ENCODE assay signal across 17 cellular contexts in the genomic region with DNA sequence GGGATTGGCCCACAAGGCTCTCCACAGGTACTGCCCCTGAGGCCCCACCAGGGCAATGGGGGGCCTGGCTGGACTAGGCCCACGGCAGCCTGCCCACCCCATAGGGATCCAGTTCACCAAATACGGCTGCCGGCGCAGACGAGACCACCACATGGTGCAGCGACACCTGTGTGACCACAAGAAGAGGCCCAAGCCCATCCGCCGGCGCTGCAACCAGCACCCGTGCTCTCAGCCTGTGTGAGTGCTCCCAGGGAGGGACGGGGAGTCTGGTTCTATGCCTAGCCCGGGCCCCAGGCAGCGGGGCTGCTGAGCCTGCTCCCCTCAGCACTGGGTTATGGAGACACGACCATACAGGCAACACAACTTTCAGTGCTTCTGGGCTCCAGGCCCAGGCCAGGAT. TPM values are rescaled to one million over a fixed set of nuclear protein-coding genes. Genes with fewer than 3 reads are reported as not detected.
A peak's percentile ranks its signal among the peaks of the same experiment; 100 is the strongest.
DNase-seq lines count a peak whose midpoint lies in the region; ATAC-seq, FAIRE-seq and TF ChIP-seq lines count a peak whose summit lies in the region.
"Had no signal": no experiment of that assay in that cellular context is flagged by ENCODE, and none has a peak within 500 bp of the region (broad histone marks: within the 10 kb centered on the region; RNA-seq: fewer than 3 reads in every experiment).

No MANE protein-coding gene starts in this region.

- in situ Hi-C loops in K562 (cut with MboI), result loop anchor here (10.0 kb wide), 1 partner anchor 1957 kb away; no protein-coding TSS in a partner anchor

- H3K9me3 ChIP-seq in K562 (replicated peaks; ENCODE audit: control insufficient read depth, insufficient read depth, low read depth, low read length), result no peaks in the 10 kb centered on the region
- no peaks in the 10 kb centered on the region for H3K9me3 ChIP-seq in kidney (ENCODE audit: control insufficient read depth in 1 of 2, low read length in 2 of 2)
- H3K9me3 ChIP-seq in spleen, result no peaks in the 10 kb centered on the region

- H2AFZ ChIP-seq in K562 (ENCODE audit: low read depth, low read length), result no peak overlapping the region
- H2AFZ ChIP-seq: GM23248 had no signal

- no peak overlapping the region for H3K4me2 ChIP-seq in K562 (ENCODE audit: insufficient read depth, low read length)

- H3K27me3 ChIP-seq in K562 (ENCODE audit: control insufficient read depth in 2 of 2, insufficient read depth in 2 of 2, low read length in 2 of 2) (no peaks in the 10 kb centered on the region), spleen (replicated peaks in 1 of 7) (no peaks in the 10 kb centered on the region)

- no peak for TF ChIP-seq CTCF in K562 (IDR thresholded peaks at IDR 0.05 in 2 of 3, conservative IDR thresholded peaks at IDR 0.05 in 1 of 3; ENCODE audit: insufficient read depth in 2 of 3, low read depth in 1 of 3, low read length in 3 of 3)
- no peak for TF ChIP-seq CTCF in kidney (IDR thresholded peaks at IDR 0.05; ENCODE audit: borderline replicate concordance, extremely low read depth, insufficient read depth)
- TF ChIP-seq CTCF in spleen (IDR thresholded peaks at IDR 0.05 in 8 of 11, conservative IDR thresholded peaks at IDR 0.05 in 3 of 11), result no peak

- POLR2A ChIA-PET in K562 (lab: Yijun Ruan, JAX), result interaction anchor here (1.0 kb wide), 1 partner anchor 13 kb away, joined by 3 read pairs; no protein-coding TSS in a partner anchor

- no peaks in the 10 kb centered on the region for H3K9me1 ChIP-seq in K562 (ENCODE audit: control insufficient read depth, insufficient read depth, low read length)

- H3K79me2 ChIP-seq in K562 (ENCODE audit: control insufficient read depth, insufficient read depth, low read length), result no peaks in the 10 kb centered on the region; the same call in 2 of the 3 replicates

- peak overlapping the region in 1 of 2 experiments; percentile 31; a peak in 1 of 4 replicates for H3K9ac ChIP-seq in K562 (ENCODE audit: insufficient read depth in 1 of 2, low read depth in 2 of 2, low read length in 2 of 2)
- no peak overlapping the region for H3K9ac ChIP-seq in kidney (ENCODE audit: low read length in 2 of 2)
- H3K9ac ChIP-seq: GM23248 had no signal

- peaks cover 8 to 21% of the 10 kb centered on the region in 2 experiments; a peak in 4 of 5 replicates for H3K4me1 ChIP-seq in K562 (replicated peaks in 1 of 2; ENCODE audit: control insufficient read depth in 2 of 2, insufficient read depth in 2 of 2, low read length in 2 of 2)
- H3K4me1 ChIP-seq in kidney (ENCODE audit: control insufficient read depth in 1 of 2, insufficient read depth in 1 of 2, low read depth in 1 of 2, low read length in 2 of 2), result peaks cover 2 to 11% of the 10 kb centered on the region in 2 donors
- no peaks in the 10 kb centered on the region for H3K4me1 ChIP-seq in spleen

- peaks cover 77% of the 10 kb centered on the region for H3K36me3 ChIP-seq in K562 (ENCODE audit: control insufficient read depth, insufficient read depth, low read length)
- no peaks in the 10 kb centered on the region for H3K36me3 ChIP-seq in kidney (ENCODE audit: control insufficient read depth in 1 of 2, insufficient read depth in 2 of 2, low read length in 2 of 2)
- no peaks in the 10 kb centered on the region for H3K36me3 ChIP-seq in spleen

- TF ChIP-seq POLR2A in K562 (conservative IDR thresholded peaks at IDR 0.05) (no peak), spleen (IDR thresholded peaks at IDR 0.05) (no peak)

- 93% methylated on average over 14 of the region's 14 CpGs for WGBS in K562 (ENCODE audit: insufficient coverage, low coverage, missing lambda C conversion rate)
- 89 to 100% (median 92%) methylated on average over 1 to 14 of the region's 14 CpGs for WGBS in spleen, 5 donors

- ATAC-seq in K562 (no peak), GM21423 (IDR thresholded peaks at IDR 0.05; ENCODE audit: unreplicated experiment) (no peak), HG03521 (IDR thresholded peaks at IDR 0.05; ENCODE audit: unreplicated experiment) (no peak)
- ATAC-seq: GM12878 had no signal

- no peak for TF ChIP-seq EP300 in K562 (IDR thresholded peaks at IDR 0.05; ENCODE audit: low read length)

- BruUV-seq in K562 (replicated peaks; lab: Mats Ljungman, UMichigan), result no TSS peak

- H3K4me3 ChIP-seq in K562, result no peak overlapping the region
- H3K4me3 ChIP-seq in kidney (ENCODE audit: low read length in 2 of 2), result no peak overlapping the region
- no peak overlapping the region for H3K4me3 ChIP-seq in spleen
- H3K4me3 ChIP-seq: GM12878, GM23248 had no signal

- TF ChIP-seq RAD21 in K562 (CRISPR knock-in tag; conservative IDR thresholded peaks at IDR 0.05 in 1 of 2, IDR thresholded peaks at IDR 0.05 in 1 of 2), result no peak

- intact Hi-C loops in K562 (cut with micrococcal nuclease), result no loop called here
- intact Hi-C loops in kidney (cut with DNase I), result no loop called here
- intact Hi-C loops in spleen (cut with DNase I; ENCODE audit: low total_unique reads), result no loop called here

- CTCF ChIA-PET in K562 (lab: Yijun Ruan, JAX; ENCODE audit: low intra/inter-chr PET ratio), result no interaction called here

- H4K20me1 ChIP-seq in K562 (replicated peaks; ENCODE audit: control insufficient read depth, insufficient read depth, low read length), result no peaks in the 10 kb centered on the region

- no peak overlapping the region; the same call in 2 of the 3 replicates for H3K27ac ChIP-seq in K562 (ENCODE audit: extremely low read depth, low read depth, low read length)
- H3K27ac ChIP-seq in kidney (ENCODE audit: low read depth in 2 of 2, low read length in 2 of 2), result no peak overlapping the region
- no peak overlapping the region for H3K27ac ChIP-seq in spleen
- H3K27ac ChIP-seq: GM23248 had no signal

- DNase-seq in K562 (ENCODE audit: extremely low read depth in 1 of 4, low spot score in 3 of 4), result no peak
- DNase-seq in kidney, result peak; percentile 69
- peak; percentile 64 for DNase-seq in spleen
- DNase-seq in hepatic stellate cell (ENCODE audit: low spot score), result no peak
- DNase-seq: CD4-positive, CD25-positive, alpha-beta regulatory T cell; DMS53; GM23248; IMR-90 had no signal

- FAIRE-seq in K562 (lab: Jason Lieb, UNC) (no peak), kidney (lab: Jason Lieb, UNC) (no peak)
- FAIRE-seq: GM12878, GM18507, H54 had no signal

TF ChIP-seq in K562, 482 proteins besides CTCF, POLR2A, EP300 and RAD21 (continues in another document):
- no peak for TF ChIP-seq ZNF324 (CRISPR knock-in tag; IDR thresholded peaks at IDR 0.05)
- TF ChIP-seq, protein P1, sequence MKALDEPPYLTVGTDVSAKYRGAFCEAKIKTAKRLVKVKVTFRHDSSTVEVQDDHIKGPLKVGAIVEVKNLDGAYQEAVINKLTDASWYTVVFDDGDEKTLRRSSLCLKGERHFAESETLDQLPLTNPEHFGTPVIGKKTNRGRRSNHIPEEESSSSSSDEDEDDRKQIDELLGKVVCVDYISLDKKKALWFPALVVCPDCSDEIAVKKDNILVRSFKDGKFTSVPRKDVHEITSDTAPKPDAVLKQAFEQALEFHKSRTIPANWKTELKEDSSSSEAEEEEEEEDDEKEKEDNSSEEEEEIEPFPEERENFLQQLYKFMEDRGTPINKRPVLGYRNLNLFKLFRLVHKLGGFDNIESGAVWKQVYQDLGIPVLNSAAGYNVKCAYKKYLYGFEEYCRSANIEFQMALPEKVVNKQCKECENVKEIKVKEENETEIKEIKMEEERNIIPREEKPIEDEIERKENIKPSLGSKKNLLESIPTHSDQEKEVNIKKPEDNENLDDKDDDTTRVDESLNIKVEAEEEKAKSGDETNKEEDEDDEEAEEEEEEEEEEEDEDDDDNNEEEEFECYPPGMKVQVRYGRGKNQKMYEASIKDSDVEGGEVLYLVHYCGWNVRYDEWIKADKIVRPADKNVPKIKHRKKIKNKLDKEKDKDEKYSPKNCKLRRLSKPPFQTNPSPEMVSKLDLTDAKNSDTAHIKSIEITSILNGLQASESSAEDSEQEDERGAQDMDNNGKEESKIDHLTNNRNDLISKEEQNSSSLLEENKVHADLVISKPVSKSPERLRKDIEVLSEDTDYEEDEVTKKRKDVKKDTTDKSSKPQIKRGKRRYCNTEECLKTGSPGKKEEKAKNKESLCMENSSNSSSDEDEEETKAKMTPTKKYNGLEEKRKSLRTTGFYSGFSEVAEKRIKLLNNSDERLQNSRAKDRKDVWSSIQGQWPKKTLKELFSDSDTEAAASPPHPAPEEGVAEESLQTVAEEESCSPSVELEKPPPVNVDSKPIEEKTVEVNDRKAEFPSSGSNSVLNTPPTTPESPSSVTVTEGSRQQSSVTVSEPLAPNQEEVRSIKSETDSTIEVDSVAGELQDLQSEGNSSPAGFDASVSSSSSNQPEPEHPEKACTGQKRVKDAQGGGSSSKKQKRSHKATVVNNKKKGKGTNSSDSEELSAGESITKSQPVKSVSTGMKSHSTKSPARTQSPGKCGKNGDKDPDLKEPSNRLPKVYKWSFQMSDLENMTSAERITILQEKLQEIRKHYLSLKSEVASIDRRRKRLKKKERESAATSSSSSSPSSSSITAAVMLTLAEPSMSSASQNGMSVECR (CRISPR knock-in tag; IDR thresholded peaks at IDR 0.05), result no peak
- 0 out of 2 replicates have a peak, but pooled peaks have one; percentile 47 for TF ChIP-seq POLR2G (IDR thresholded peaks at IDR 0.05; ENCODE audit: low read depth, low read length)
- TF ChIP-seq ZNF263 (CRISPR knock-in tag; IDR thresholded peaks at IDR 0.05; ENCODE audit: borderline replicate concordance), result peak; percentile 55; the same call in 1 of the 2 replicates
- TF ChIP-seq TFAM (CRISPR knock-in tag; conservative IDR thresholded peaks at IDR 0.05), result no peak

RNA-seq across cellular contexts. Expression of a gene that starts 33.2 kb away (rescaled TPM):
- not detected in 2 replicates for total RNA-seq in K562 (2011; cell fraction: chromatin; rRNA removed; ENCODE audit: low replicate concordance)
- not detected in 2 replicates for total RNA-seq in K562 (2011; cell fraction: nucleolus; rRNA removed)
- not detected in 2 replicates for total RNA-seq in K562 (2011; cell fraction: nucleoplasm; rRNA removed)
- total RNA-seq in K562 (2014; rRNA removed) (not detected in 2 replicates), K562 (2014; rRNA removed; fragmentation: Illumina TruSeq; extraction: Trizol) (not detected in 2 replicates), K562 (2015; rRNA removed; fragmentation: Illumina TruSeq; extraction: Trizol) (not detected in 2 replicates), K562 (2021) (not detected in 2 replicates), kidney (not detected), spleen (1 to 10 TPM in 2 of 7 donors, under 1 TPM in 5; 0.56 to 2.9 (median 0.66) TPM)
- polyA plus RNA-seq in K562 (2011; rRNA removed) (not detected in 2 replicates), K562 (2014; fragmentation: Illumina TruSeq; extraction: Trizol) (not detected in 2 replicates), K562 (2014; fragmentation: Nextera tagmentation; extraction: Ambion mirVana) (not detected), K562 (2014; rRNA removed) (not detected in 2 replicates), kidney (ENCODE audit: insufficient read depth, low read depth, low replicate concordance) (1.9 TPM), spleen (under 1 TPM in 1 of 3 donors, not detected in 2; 0.45 TPM)
- polyA plus RNA-seq in K562 (2011; cell fraction: cytosol; rRNA removed), result not detected in 2 replicates
- polyA plus RNA-seq in K562 (2011; cell fraction: nucleus; rRNA removed), result not detected in 2 replicates
- polyA plus RNA-seq in K562 (2012), result not detected in 2 replicates
- not detected in 2 replicates for polyA minus RNA-seq in K562 (2011; rRNA and poly(A)+ RNA removed)
- polyA minus RNA-seq in K562 (2011; cell fraction: cytosol; rRNA and poly(A)+ RNA removed), result not detected in 2 replicates
- not detected in 2 replicates for polyA minus RNA-seq in K562 (2011; cell fraction: nucleus; rRNA and poly(A)+ RNA removed)
- total RNA-seq: A673; CD4-positive, CD25-positive, alpha-beta regulatory T cell; Daoy; GM12878; GM23248; HT-29; IMR-90 had no signal
- polyA plus RNA-seq: BJ; CD4-positive, CD25-positive, alpha-beta regulatory T cell; GM12878; GM23248; IMR-90 had no signal

Comparison
In these comparisons a context has a peak if more than half of its experiments do, and no peak if none do; other contexts are left out.
1. DNase-seq: peak in kidney (single experiment) and spleen (single experiment); none in K562 (0 of 4) and hepatic stellate cell (single experiment).